ENCODE assay signal across 24 cellular contexts in the genomic region with DNA sequence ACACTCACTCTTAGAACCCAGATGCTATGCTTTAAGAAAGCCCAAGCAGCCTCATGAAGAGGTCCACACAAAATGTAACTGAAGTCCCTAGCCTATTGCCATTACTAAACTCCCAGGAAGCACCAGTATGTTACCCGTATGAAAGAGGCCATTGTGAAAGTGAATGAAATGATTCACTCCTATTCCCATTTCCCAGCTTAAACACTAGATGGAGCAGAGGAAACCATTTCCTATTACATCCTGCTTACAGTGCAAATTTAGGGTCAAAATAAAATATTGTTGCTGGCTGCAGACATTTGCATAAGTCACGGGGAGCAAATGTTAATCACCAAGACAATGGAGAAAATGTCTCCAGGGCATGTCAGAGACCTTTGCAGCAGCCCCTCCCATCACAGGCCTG.
A peak's percentile ranks its signal among the peaks of the same experiment; 100 is the strongest.
DNase-seq lines count a peak whose midpoint lies in the region; ATAC-seq and TF ChIP-seq lines count a peak whose summit lies in the region.
"Had no signal": no experiment of that assay in that cellular context is flagged by ENCODE, and none has a peak within 500 bp of the region (broad histone marks: within the 10 kb centered on the region; RNA-seq: fewer than 3 reads in every experiment).

No MANE protein-coding gene starts in this region.

- H4K91ac ChIP-seq in neuronal stem cell (ENCODE audit: low read depth, low read length, poor library complexity): no peak overlapping the region

- H3K4me1 ChIP-seq in neuronal stem cell (ENCODE audit: control insufficient read depth in 2 of 2, insufficient read depth in 1 of 2, low read depth in 1 of 2, low read length in 2 of 2): no peaks in the 10 kb centered on the region
- H3K4me1 ChIP-seq: adrenal gland, colonic mucosa, prostate gland, thyroid gland had no signal

- H2AK5ac ChIP-seq in neuronal stem cell (ENCODE audit: low read depth, low read length): no peak overlapping the region

- no peak overlapping the region for H2BK15ac ChIP-seq in neuronal stem cell (ENCODE audit: low read length)

- no peak overlapping the region for H3K4me3 ChIP-seq in neuronal stem cell (ENCODE audit: low read length in 2 of 2)
- H3K4me3 ChIP-seq: adrenal gland, colonic mucosa, GM23338, lung, prostate gland, thyroid gland had no signal

- peak; percentile 27 for TF ChIP-seq CTCF in C4-2B (conservative IDR thresholded peaks at IDR 0.05)

- H3K9ac ChIP-seq in neuronal stem cell (ENCODE audit: low read depth, low read length, poor library complexity): no peak overlapping the region

- no CpG with 5 or more reads among the region's 2 CpGs for WGBS in neuronal stem cell (ENCODE audit: extremely low coverage in 2 of 2, insufficient read length in 2 of 2, insufficient replicate concordance in 1 of 2), 2 donors

- H3K79me1 ChIP-seq in neuronal stem cell (ENCODE audit: low read depth, low read length): no peaks in the 10 kb centered on the region

- H2BK12ac ChIP-seq in neuronal stem cell (ENCODE audit: low read length): no peak overlapping the region

- no peak overlapping the region for H4K8ac ChIP-seq in neuronal stem cell (ENCODE audit: low read depth, low read length)

- ATAC-seq in GM21529 (IDR thresholded peaks at IDR 0.05; ENCODE audit: unreplicated experiment): no peak
- ATAC-seq: activated CD4-positive, alpha-beta T cell treated with anti-CD3 and anti-CD28 coated beads for 36 hours; GM23338; stimulated activated naive CD8-positive, alpha-beta T cell treated with anti-CD3 and anti-CD28 coated beads, Interleukin-15, amount 100 ng/mL, for 72 hours had no signal

- H3K4me2 ChIP-seq in neuronal stem cell (ENCODE audit: insufficient read depth, low read length, poor library complexity, severe bottlenecking): no peak overlapping the region
- H3K4me2 ChIP-seq: GM23338 had no signal

- in situ Hi-C loops in SK-MEL-5 (cut with HindIII; ENCODE audit: low pct_unique_long_range_greater_than_20kb, low sequenced_read_pairs): no loop called here

- no peak overlapping the region for H3K4ac ChIP-seq in neuronal stem cell (ENCODE audit: low read length)

- H3K36me3 ChIP-seq in neuronal stem cell (replicated peaks in 1 of 2; ENCODE audit: control insufficient read depth in 2 of 2, insufficient read depth in 2 of 2, low read length in 2 of 2): no peaks in the 10 kb centered on the region
- H3K36me3 ChIP-seq: adrenal gland, brain microvascular endothelial cell, colonic mucosa, prostate gland, thyroid gland had no signal

- no peak overlapping the region for H3K18ac ChIP-seq in neuronal stem cell (ENCODE audit: low read length)

- no peaks in the 10 kb centered on the region for H3K27me3 ChIP-seq in neuronal stem cell (ENCODE audit: control insufficient read depth in 3 of 3, insufficient read depth in 3 of 3, low read depth in 1 of 3, low read length in 3 of 3)
- H3K27me3 ChIP-seq: adrenal gland, brain microvascular endothelial cell, colonic mucosa, thyroid gland had no signal

- DNase-seq in HCEC 1CT: peak; percentile 25
- DNase-seq in SK-MEL-5 (ENCODE audit: low read depth, low spot score): peak; percentile 73
- DNase-seq in foreskin melanocyte: peak; percentile 35
- DNase-seq in NCI-H1048 (lab: John Stamatoyannopoulos, UW): no peak
- DNase-seq in neuronal stem cell (ENCODE audit: low spot score): no peak
- no peak for DNase-seq in globus pallidus (ENCODE audit: low spot score)
- DNase-seq: activated CD4-positive, alpha-beta T cell treated with anti-CD3 and anti-CD28 coated beads for 36 hours; activated gamma-delta T cell treated with Interleukin-2 at 50 U/mL for 16 hours; adrenal gland; brain microvascular endothelial cell; CD4-positive, alpha-beta T cell; colonic mucosa; NCI-H2081; NCI-H345; OCI-M1; SHP77 treated with DMSO at 0.1 percent for 48 hours; stimulated activated naive CD8-positive, alpha-beta T cell treated with anti-CD3 and anti-CD28 coated beads, Interleukin-15, amount 100 ng/mL, for 72 hours; T-helper 1 cell; thyroid gland had no signal

- no peak overlapping the region for H3K14ac ChIP-seq in neuronal stem cell (ENCODE audit: low read length)

- H3K27ac ChIP-seq in C4-2B (no peak overlapping the region), neuronal stem cell (replicated peaks; ENCODE audit: low read length) (no peak overlapping the region)
- H3K27ac ChIP-seq: adrenal gland, brain microvascular endothelial cell, colonic mucosa, prostate gland, thyroid gland had no signal

- H2BK120ac ChIP-seq in neuronal stem cell (ENCODE audit: low read depth, low read length): no peak overlapping the region

- H3K9me3 ChIP-seq in neuronal stem cell (replicated peaks in 1 of 2; ENCODE audit: control insufficient read depth in 2 of 2, insufficient read depth in 1 of 2, low read depth in 1 of 2, low read length in 2 of 2): no peaks in the 10 kb centered on the region
- H3K9me3 ChIP-seq: adrenal gland, colonic mucosa, prostate gland, thyroid gland had no signal

- no peak overlapping the region for H2BK5ac ChIP-seq in neuronal stem cell (ENCODE audit: low read length)

- no peak overlapping the region for H2AFZ ChIP-seq in neuronal stem cell (ENCODE audit: low read length)
- H2AFZ ChIP-seq: GM23338 had no signal

- H3K23ac ChIP-seq in neuronal stem cell (ENCODE audit: low read depth, low read length, poor library complexity): no peak overlapping the region

Comparison
In these comparisons a context has a peak if more than half of its experiments do, and no peak if none do; other contexts are left out.
1. DNase-seq: peak in HCEC 1CT (single experiment), SK-MEL-5 (single experiment) and foreskin melanocyte (single experiment); none in NCI-H1048 (single experiment), neuronal stem cell (single experiment) and globus pallidus (single experiment).